ENCODE assay signal across 16 cellular contexts in the genomic region with DNA sequence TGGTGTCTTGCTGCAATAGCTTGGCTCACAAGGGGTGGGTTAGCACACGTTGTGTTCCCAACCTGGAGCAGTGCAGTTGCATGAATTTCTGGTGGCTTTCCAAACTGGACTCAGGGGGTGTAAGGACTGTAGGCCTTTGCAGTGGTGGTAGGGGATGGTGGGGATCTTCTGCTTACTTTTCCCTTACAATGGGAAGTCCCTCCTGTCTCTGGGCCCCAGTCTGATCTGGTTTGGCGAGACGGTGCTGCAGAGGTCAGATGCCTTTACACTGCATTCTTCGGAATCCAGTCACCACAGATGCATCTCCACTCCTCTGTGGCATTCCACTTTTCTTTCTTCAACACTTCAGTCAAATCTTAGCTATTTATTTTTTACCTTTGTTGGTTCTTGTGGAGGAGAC.
A peak's percentile ranks its signal among the peaks of the same experiment; 100 is the strongest.
DNase-seq lines count a peak whose midpoint lies in the region; ATAC-seq, FAIRE-seq and TF ChIP-seq lines count a peak whose summit lies in the region.
"Had no signal": no experiment of that assay in that cellular context is flagged by ENCODE, and none has a peak within 500 bp of the region (broad histone marks: within the 10 kb centered on the region; RNA-seq: fewer than 3 reads in every experiment).

No MANE protein-coding gene starts in this region.

- no peak overlapping the region for H3K27ac ChIP-seq in A549
- peak overlapping the region; percentile 61 for H3K27ac ChIP-seq in epithelial cell of prostate
- H3K27ac ChIP-seq: ovary had no signal

- H3K9me3 ChIP-seq in A549 = no peaks in the 10 kb centered on the region; the same call in 2 of the 3 replicates
- H3K9me3 ChIP-seq: ovary had no signal

- CTCF ChIA-PET in A549 (lab: Yijun Ruan, JAX) = interaction anchor here (0.6 kb wide), 1 partner anchor 865 kb away, joined by 3 read pairs; no protein-coding TSS in a partner anchor

- WGBS in A549 (ENCODE audit: missing lambda C conversion rate) = 28% methylated on average over 4 of the region's 4 CpGs

- DNase-seq in A549 (ENCODE audit: low read depth in 1 of 2, low spot score in 1 of 2) (peak in 1 of 2 experiments; percentile 4), HT1080 (ENCODE audit: low read depth) (peak; percentile 57), epithelial cell of prostate (ENCODE audit: low read depth, low spot score) (no peak), kidney glomerular epithelial cell (lab: John Stamatoyannopoulos, UW) (peak; percentile 53), medulla oblongata (ENCODE audit: extremely low spot score) (no peak)
- DNase-seq in stimulated activated CD4-positive, alpha-beta T cell treated with anti-CD3 and anti-CD28 coated beads, Interleukin-12 subunit alpha, Interleukin-12 subunit beta, amount 100 ng/mL, for 4 hours = no peak
- DNase-seq in activated CD4-positive, alpha-beta T cell treated with anti-CD3 and anti-CD28 coated beads, Interleukin-2, amount 50 U/mL, for 48 hours = no peak
- DNase-seq in central memory CD4-positive, alpha-beta T cell = no peak
- DNase-seq: activated naive CD8-positive, alpha-beta T cell treated with anti-CD3 and anti-CD28 coated beads for 36 hours; AML-193; erythroblast; H7; Karpas-422; ovary; SW 1271 had no signal

- no peak for TF ChIP-seq POLR2A in A549 (IDR thresholded peaks at IDR 0.05; ENCODE audit: low read length)

- H3K4me2 ChIP-seq in A549 = peak overlapping the region; percentile 23; the same call in 1 of the 3 replicates

- POLR2A ChIA-PET in A549 (lab: Yijun Ruan, JAX) = no interaction called here

- no peak overlapping the region for H3K4me3 ChIP-seq in A549
- H3K4me3 ChIP-seq: ovary had no signal

- no peak for ATAC-seq in A549
- ATAC-seq: Panc1 had no signal

- no peak for TF ChIP-seq EP300 in A549 (IDR thresholded peaks at IDR 0.05)

- TF ChIP-seq RAD21 in A549 (conservative IDR thresholded peaks at IDR 0.05 in 1 of 2, IDR thresholded peaks at IDR 0.05 in 1 of 2) = no peak

- no peak for FAIRE-seq in A549 (lab: Jason Lieb, UNC)

- H3K4me1 ChIP-seq in A549 = no peaks in the 10 kb centered on the region

- no peak for TF ChIP-seq CTCF in A549 (IDR thresholded peaks at IDR 0.05)

TF ChIP-seq in A549, 52 proteins besides CTCF, POLR2A, EP300 and RAD21:
- TF ChIP-seq EHMT2 (IDR thresholded peaks at IDR 0.05; ENCODE audit: low read depth) = no peak
- TF ChIP-seq, protein P1, sequence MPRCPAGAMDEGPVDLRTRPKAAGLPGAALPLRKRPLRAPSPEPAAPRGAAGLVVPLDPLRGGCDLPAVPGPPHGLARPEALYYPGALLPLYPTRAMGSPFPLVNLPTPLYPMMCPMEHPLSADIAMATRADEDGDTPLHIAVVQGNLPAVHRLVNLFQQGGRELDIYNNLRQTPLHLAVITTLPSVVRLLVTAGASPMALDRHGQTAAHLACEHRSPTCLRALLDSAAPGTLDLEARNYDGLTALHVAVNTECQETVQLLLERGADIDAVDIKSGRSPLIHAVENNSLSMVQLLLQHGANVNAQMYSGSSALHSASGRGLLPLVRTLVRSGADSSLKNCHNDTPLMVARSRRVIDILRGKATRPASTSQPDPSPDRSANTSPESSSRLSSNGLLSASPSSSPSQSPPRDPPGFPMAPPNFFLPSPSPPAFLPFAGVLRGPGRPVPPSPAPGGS (IDR thresholded peaks at IDR 0.05) = no peak
- no peak for TF ChIP-seq ESRRA (IDR thresholded peaks at IDR 0.05; ENCODE audit: borderline replicate concordance, low read length)
- TF ChIP-seq, protein P2, sequence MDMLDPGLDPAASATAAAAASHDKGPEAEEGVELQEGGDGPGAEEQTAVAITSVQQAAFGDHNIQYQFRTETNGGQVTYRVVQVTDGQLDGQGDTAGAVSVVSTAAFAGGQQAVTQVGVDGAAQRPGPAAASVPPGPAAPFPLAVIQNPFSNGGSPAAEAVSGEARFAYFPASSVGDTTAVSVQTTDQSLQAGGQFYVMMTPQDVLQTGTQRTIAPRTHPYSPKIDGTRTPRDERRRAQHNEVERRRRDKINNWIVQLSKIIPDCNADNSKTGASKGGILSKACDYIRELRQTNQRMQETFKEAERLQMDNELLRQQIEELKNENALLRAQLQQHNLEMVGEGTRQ (IDR thresholded peaks at IDR 0.05) = no peak
- TF ChIP-seq, protein P3, sequence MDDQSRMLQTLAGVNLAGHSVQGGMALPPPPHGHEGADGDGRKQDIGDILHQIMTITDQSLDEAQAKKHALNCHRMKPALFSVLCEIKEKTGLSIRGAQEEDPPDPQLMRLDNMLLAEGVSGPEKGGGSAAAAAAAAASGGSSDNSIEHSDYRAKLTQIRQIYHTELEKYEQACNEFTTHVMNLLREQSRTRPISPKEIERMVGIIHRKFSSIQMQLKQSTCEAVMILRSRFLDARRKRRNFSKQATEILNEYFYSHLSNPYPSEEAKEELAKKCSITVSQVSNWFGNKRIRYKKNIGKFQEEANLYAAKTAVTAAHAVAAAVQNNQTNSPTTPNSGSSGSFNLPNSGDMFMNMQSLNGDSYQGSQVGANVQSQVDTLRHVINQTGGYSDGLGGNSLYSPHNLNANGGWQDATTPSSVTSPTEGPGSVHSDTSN (IDR thresholded peaks at IDR 0.05) = no peak
- no peak for TF ChIP-seq MAZ (IDR thresholded peaks at IDR 0.05; ENCODE audit: borderline replicate concordance, low read depth, low read length)
- no peak for TF ChIP-seq HOXB5 (CRISPR knock-in tag; IDR thresholded peaks at IDR 0.05)
- TF ChIP-seq ZNF302 (CRISPR knock-in tag; IDR thresholded peaks at IDR 0.05) = no peak
- no peak for TF ChIP-seq JUN (IDR thresholded peaks at IDR 0.05)
- no peak for TF ChIP-seq POLR2AphosphoS2 (conservative IDR thresholded peaks at IDR 0.05; ENCODE audit: low read length)

Comparison
In these comparisons a context has a peak if more than half of its experiments do, and no peak if none do; other contexts are left out.
1. DNase-seq: peak in HT1080 (single experiment) and kidney glomerular epithelial cell (single experiment); none in epithelial cell of prostate (single experiment), stimulated activated CD4-positive, alpha-beta T cell treated with anti-CD3 and anti-CD28 coated beads, Interleukin-12 subunit alpha, Interleukin-12 subunit beta, amount 100 ng/mL, for 4 hours (single experiment), medulla oblongata (single experiment), activated CD4-positive, alpha-beta T cell treated with anti-CD3 and anti-CD28 coated beads, Interleukin-2, amount 50 U/mL, for 48 hours (0 of 2) and central memory CD4-positive, alpha-beta T cell (single experiment).